In the genomic region with DNA sequence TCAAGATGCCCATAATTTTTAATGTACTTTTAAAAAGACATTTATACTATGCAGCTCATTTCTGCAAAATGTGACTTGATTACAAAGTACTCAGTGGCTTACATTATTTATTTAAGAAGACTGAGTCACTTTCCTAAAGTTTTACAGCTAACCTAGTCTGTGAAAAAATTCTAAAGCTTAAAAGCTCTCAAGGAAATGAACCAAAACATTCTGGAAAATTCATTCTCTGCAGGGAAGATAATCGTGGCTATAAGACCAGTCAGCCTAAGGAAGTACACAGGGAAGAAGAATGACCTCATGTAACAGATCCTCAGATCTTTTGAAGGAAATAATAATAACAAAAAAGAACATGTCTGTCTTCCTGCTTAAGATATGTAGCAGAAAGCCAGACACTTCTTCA, we compare ENCODE assay signal across 15 cellular contexts.
A peak's percentile ranks its signal among the peaks of the same experiment; 100 is the strongest.
DNase-seq lines count a peak whose midpoint lies in the region; ATAC-seq, FAIRE-seq and TF ChIP-seq lines count a peak whose summit lies in the region.
"Had no signal": no experiment of that assay in that cellular context is flagged by ENCODE, and none has a peak within 500 bp of the region (broad histone marks: within the 10 kb centered on the region; RNA-seq: fewer than 3 reads in every experiment).

No MANE protein-coding gene starts in this region.

- no peaks in the 10 kb centered on the region for H3K27me3 Mint-ChIP-seq in astrocyte (ENCODE audit: low read depth, unreplicated experiment)

- peaks cover 28% of the 10 kb centered on the region for H3K4me1 Mint-ChIP-seq in astrocyte (ENCODE audit: low read depth, unreplicated experiment)
- H3K4me1 Mint-ChIP-seq: stimulated activated effector memory CD8-positive, alpha-beta T cell treated with anti-CD3 and anti-CD28 coated beads, Interleukin-12 subunit alpha, Interleukin-12 subunit beta, amount 100 ng/mL, for 72 hours had no signal

- WGBS in right lobe of liver (ENCODE audit: insufficient coverage, low coverage, low lambda C conversion rate, missing lambda C conversion rate) = 36% methylated on average over 1 of the region's 1 CpG
- WGBS in HepG2 (ENCODE audit: low lambda C conversion rate) = 0% methylated on average over 1 of the region's 1 CpG

- H3K9me3 ChIP-seq in right lobe of liver (no peaks in the 10 kb centered on the region), HepG2 (ENCODE audit: low read length) (no peaks in the 10 kb centered on the region), astrocyte (ENCODE audit: insufficient read depth, low read depth, low read length) (no peaks in the 10 kb centered on the region)

- no peak overlapping the region for H3K4me2 ChIP-seq in HepG2 (ENCODE audit: low read depth, low read length)
- H3K4me2 ChIP-seq in astrocyte (ENCODE audit: low read length) = peak overlapping the region; percentile 31
- H3K4me2 ChIP-seq: GM23338 had no signal

- no peaks in the 10 kb centered on the region for H3K9me3 Mint-ChIP-seq in astrocyte (ENCODE audit: unreplicated experiment)
- H3K9me3 Mint-ChIP-seq: activated T-cell treated with anti-CD3 and anti-CD28 coated beads, Interleukin-2, amount 50 U/mL, for 24 hours; GM23338; stimulated activated effector memory CD8-positive, alpha-beta T cell treated with anti-CD3 and anti-CD28 coated beads, Interleukin-12 subunit alpha, Interleukin-12 subunit beta, amount 100 ng/mL, for 72 hours had no signal

- no peaks in the 10 kb centered on the region for H3K27me3 ChIP-seq in right lobe of liver
- H3K27me3 ChIP-seq in HepG2 (ENCODE audit: control insufficient read depth in 1 of 2, insufficient read depth in 2 of 2, low read length in 2 of 2) = no peaks in the 10 kb centered on the region
- H3K27me3 ChIP-seq in astrocyte (ENCODE audit: insufficient read depth, low read length) = no peaks in the 10 kb centered on the region

- intact Hi-C loops in right lobe of liver (cut with DNase I) (no loop called here), HepG2 (cut with micrococcal nuclease; ENCODE audit: unreplicated experiment) (no loop called here)

- H4K20me1 ChIP-seq in HepG2 (ENCODE audit: insufficient read depth, low read length) = no peaks in the 10 kb centered on the region
- no peaks in the 10 kb centered on the region for H4K20me1 ChIP-seq in astrocyte (ENCODE audit: insufficient read depth, low read length)

- no peak overlapping the region for H3K4me3 ChIP-seq in right lobe of liver
- H3K4me3 ChIP-seq in HepG2 (replicated peaks in 1 of 3; ENCODE audit: insufficient read depth in 1 of 3, low read depth in 2 of 3, low read length in 3 of 3) = no peak overlapping the region
- H3K4me3 ChIP-seq in astrocyte (ENCODE audit: insufficient read depth, low read depth, low read length) = no peak overlapping the region
- H3K4me3 ChIP-seq in foreskin fibroblast (ENCODE audit: low read depth in 1 of 2, low read length in 2 of 2) = no peak overlapping the region
- H3K4me3 ChIP-seq: GM23338 had no signal

- TF ChIP-seq RAD21 in HepG2 (CRISPR knock-in tag; IDR thresholded peaks at IDR 0.05) = no peak

- H2AFZ ChIP-seq in HepG2 (ENCODE audit: low read length) (no peak overlapping the region), astrocyte (ENCODE audit: low read depth, low read length) (no peak overlapping the region)
- H2AFZ ChIP-seq: GM23338 had no signal

- ATAC-seq in right lobe of liver (peak in 3 of 4 donors; percentile 38 to 64 (median 62)), HepG2 (no peak), GM18909 (IDR thresholded peaks at IDR 0.05; ENCODE audit: poor library complexity, unreplicated experiment) (no peak), GM18870 (IDR thresholded peaks at IDR 0.05; ENCODE audit: unreplicated experiment) (no peak)
- ATAC-seq: GM23338; stimulated activated effector memory CD8-positive, alpha-beta T cell treated with anti-CD3 and anti-CD28 coated beads, Interleukin-12 subunit alpha, Interleukin-12 subunit beta, amount 100 ng/mL, for 72 hours had no signal

- H3K4me1 ChIP-seq in right lobe of liver (no peaks in the 10 kb centered on the region), HepG2 (ENCODE audit: insufficient read depth, low read length) (no peaks in the 10 kb centered on the region), astrocyte (ENCODE audit: insufficient read depth, low read length) (peaks cover 38% of the 10 kb centered on the region)

- H3K4me3 Mint-ChIP-seq in astrocyte (ENCODE audit: unreplicated experiment) = no peak overlapping the region
- H3K4me3 Mint-ChIP-seq: activated T-cell treated with anti-CD3 and anti-CD28 coated beads, Interleukin-2, amount 50 U/mL, for 24 hours; GM23338; stimulated activated effector memory CD8-positive, alpha-beta T cell treated with anti-CD3 and anti-CD28 coated beads, Interleukin-12 subunit alpha, Interleukin-12 subunit beta, amount 100 ng/mL, for 72 hours had no signal

- H3K27ac Mint-ChIP-seq in astrocyte (ENCODE audit: unreplicated experiment) = no peak overlapping the region
- H3K27ac Mint-ChIP-seq: activated T-cell treated with anti-CD3 and anti-CD28 coated beads, Interleukin-2, amount 50 U/mL, for 24 hours; GM23338; stimulated activated effector memory CD8-positive, alpha-beta T cell treated with anti-CD3 and anti-CD28 coated beads, Interleukin-12 subunit alpha, Interleukin-12 subunit beta, amount 100 ng/mL, for 72 hours had no signal

- in situ Hi-C loops in HepG2 (cut with HindIII; ENCODE audit: extremely low pct_ligation_motif_present, low pct_unique_long_range_greater_than_20kb) = no loop called here

- no peak for TF ChIP-seq POLR2A in right lobe of liver (IDR thresholded peaks at IDR 0.05)
- no peak for TF ChIP-seq POLR2A in HepG2 (IDR thresholded peaks at IDR 0.05; ENCODE audit: insufficient read depth in 1 of 2, low read depth in 2 of 2, low read length in 2 of 2)

- H3K36me3 Mint-ChIP-seq in astrocyte (ENCODE audit: low read depth, unreplicated experiment) = no peaks in the 10 kb centered on the region
- H3K36me3 Mint-ChIP-seq: stimulated activated effector memory CD8-positive, alpha-beta T cell treated with anti-CD3 and anti-CD28 coated beads, Interleukin-12 subunit alpha, Interleukin-12 subunit beta, amount 100 ng/mL, for 72 hours had no signal

- H3K9ac ChIP-seq in HepG2 (ENCODE audit: insufficient read depth, low read depth, low read length) (no peak overlapping the region), astrocyte (ENCODE audit: low read length) (peak overlapping the region; percentile 9)

- POLR2A ChIA-PET in HepG2 (lab: Yijun Ruan, JAX) = no interaction called here

- DNase-seq in right lobe of liver = no peak
- DNase-seq in HepG2 (ENCODE audit: low spot score) = no peak
- peak; percentile 80 for DNase-seq in astrocyte (ENCODE audit: low read depth)
- peak; percentile 42 to 62 for DNase-seq in foreskin fibroblast
- DNase-seq in GOT3 (lab: John Stamatoyannopoulos, UW) = no peak
- DNase-seq in OCI-M1 (lab: John Stamatoyannopoulos, UW) = no peak
- DNase-seq: activated T-cell treated with anti-CD3 and anti-CD28 coated beads, Interleukin-2, amount 50 U/mL, for 24 hours; AML-193; anterior cingulate cortex; midbrain; NCI-H2029 treated with DMSO at 0.1 percent for 48 hours had no signal

- no peak for TF ChIP-seq EP300 in HepG2 (IDR thresholded peaks at IDR 0.05; ENCODE audit: low read depth in 2 of 2, low read length in 2 of 2)
- TF ChIP-seq EP300 in HepG2 (CRISPR knock-in tag; IDR thresholded peaks at IDR 0.05; ENCODE audit: borderline replicate concordance) = no peak

- BruUV-seq in HepG2 (replicated peaks; lab: Mats Ljungman, UMichigan) = no TSS peak

- peak overlapping the region in 1 of 3 donors; percentile 3 for H3K27ac ChIP-seq in right lobe of liver
- H3K27ac ChIP-seq in HepG2 (ENCODE audit: extremely low read length, insufficient read depth, low read length) = no peak overlapping the region
- H3K27ac ChIP-seq in astrocyte (ENCODE audit: low read depth, low read length) = peak overlapping the region; percentile 58

- TF ChIP-seq CTCF in right lobe of liver (IDR thresholded peaks at IDR 0.05) (no peak), HepG2 (CRISPR knock-in tag; IDR thresholded peaks at IDR 0.05) (no peak), astrocyte (IDR thresholded peaks at IDR 0.05; ENCODE audit: insufficient read depth, low read depth, low read length) (no peak), foreskin fibroblast (IDR thresholded peaks at IDR 0.05; ENCODE audit: low read depth, low read length) (no peak)

- no peak for FAIRE-seq in HepG2 (lab: Jason Lieb, UNC)
- FAIRE-seq in astrocyte (lab: Jason Lieb, UNC) = peak; percentile 70

- CTCF ChIA-PET in HepG2 (lab: Yijun Ruan, JAX; ENCODE audit: low intra/inter-chr PET ratio, low total read pairs) = no interaction called here

- H3K36me3 ChIP-seq in right lobe of liver (no peaks in the 10 kb centered on the region), HepG2 (replicated peaks in 1 of 2; ENCODE audit: control insufficient read depth in 1 of 2, insufficient read depth in 2 of 2, low read length in 2 of 2) (no peaks in the 10 kb centered on the region; a peak in 1 of 5 replicates), astrocyte (ENCODE audit: insufficient read depth, low read length) (no peaks in the 10 kb centered on the region)

- H3K79me2 ChIP-seq in HepG2 (ENCODE audit: insufficient read depth, low read length) (no peaks in the 10 kb centered on the region), astrocyte (ENCODE audit: insufficient read depth, low read length) (no peaks in the 10 kb centered on the region)

TF ChIP-seq in HepG2, 621 proteins besides CTCF, POLR2A, EP300 and RAD21 (continues in another document):
- TF ChIP-seq CBX1 (IDR thresholded peaks at IDR 0.05; ENCODE audit: low read depth) (no peak), RFXANK (CRISPR knock-in tag; IDR thresholded peaks at IDR 0.05) (no peak), KAT2B (IDR thresholded peaks at IDR 0.05; ENCODE audit: borderline replicate concordance, low read depth, low read length) (no peak)
- TF ChIP-seq, protein P1, sequence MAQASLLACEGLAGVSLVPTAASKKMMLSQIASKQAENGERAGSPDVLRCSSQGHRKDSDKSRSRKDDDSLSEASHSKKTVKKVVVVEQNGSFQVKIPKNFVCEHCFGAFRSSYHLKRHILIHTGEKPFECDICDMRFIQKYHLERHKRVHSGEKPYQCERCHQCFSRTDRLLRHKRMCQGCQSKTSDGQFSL (CRISPR knock-in tag; IDR thresholded peaks at IDR 0.05) = no peak

Comparison
In these comparisons a context has a peak if more than half of its experiments do, and no peak if none do; other contexts are left out.
1. ATAC-seq: peak in right lobe of liver (3 of 4); none in HepG2 (single experiment), GM18909 (single experiment) and GM18870 (single experiment).
2. DNase-seq: peak in astrocyte (single experiment) and foreskin fibroblast (2 of 2); none in right lobe of liver (0 of 3), HepG2 (single experiment), GOT3 (single experiment) and OCI-M1 (single experiment).